ENCODE assay signal across 24 cellular contexts in genomic region chr11:108588287-108588686, GRCh38.
"Had no signal": no experiment of that assay in that cellular context is flagged by ENCODE, and none has a peak within 500 bp of the region (broad histone marks: within the 10 kb centered on the region; RNA-seq: fewer than 3 reads in every experiment).

No MANE protein-coding gene starts in this region.

- FAIRE-seq: kidney had no signal

- H3K36me3 ChIP-seq: brain microvascular endothelial cell, colonic mucosa, left lung, tibial nerve, vagina had no signal

- DNase-seq: activated CD4-positive, alpha-beta T cell treated with anti-CD3 and anti-CD28 coated beads, Interleukin-2, amount 10 ng/mL, durations not matched to agents 7 days and 5 days; activated CD8-positive, alpha-beta memory T cell treated with anti-CD3 and anti-CD28 coated beads, Interleukin-2, amount 50 U/mL, for 4 hours; activated effector memory CD4-positive, alpha-beta T cell treated with Interleukin-2 at 50 U/mL for 16 hours; activated naive CD4-positive, alpha-beta T cell treated with anti-CD3 and anti-CD28 coated beads, Interleukin-2, amount 10 ng/mL, durations not matched to agents 7 days and 5 days; activated T-cell treated with anti-CD3 and anti-CD28 coated beads, Interleukin-2, amount 50 U/mL, for 48 hours; aorta; brain microvascular endothelial cell; central memory CD4-positive, alpha-beta T cell; colonic mucosa; endodermal cell; foreskin melanocyte; glutamatergic neuron; hypothalamus; kidney; left lung; mucosa of descending colon; naive thymus-derived CD4-positive, alpha-beta T cell; psoas muscle; right cardiac atrium had no signal

- H3K4me1 ChIP-seq: colonic mucosa, psoas muscle had no signal

- H3K4me3 ChIP-seq: colonic mucosa, left lung, mucosa of descending colon, psoas muscle, skin epidermis, tibial nerve, vagina had no signal

- H3K9me3 ChIP-seq: colonic mucosa, left lung, mucosa of descending colon, psoas muscle, tibial nerve, vagina had no signal

- H3K27me3 ChIP-seq: colonic mucosa, tibial nerve, vagina had no signal

- H3K27ac ChIP-seq: brain microvascular endothelial cell, colonic mucosa, epithelial cell of prostate, left lung, psoas muscle, vagina had no signal

- ATAC-seq: activated CD4-positive, CD25-positive, alpha-beta regulatory T cell treated with anti-CD3 and anti-CD28 coated beads, Interleukin-2, amount 50 U/mL, for 24 hours; mucosa of descending colon; naive thymus-derived CD4-positive, alpha-beta T cell; psoas muscle; right cardiac atrium had no signal
